ENCODE assay signal across 17 cellular contexts in the genomic region with DNA sequence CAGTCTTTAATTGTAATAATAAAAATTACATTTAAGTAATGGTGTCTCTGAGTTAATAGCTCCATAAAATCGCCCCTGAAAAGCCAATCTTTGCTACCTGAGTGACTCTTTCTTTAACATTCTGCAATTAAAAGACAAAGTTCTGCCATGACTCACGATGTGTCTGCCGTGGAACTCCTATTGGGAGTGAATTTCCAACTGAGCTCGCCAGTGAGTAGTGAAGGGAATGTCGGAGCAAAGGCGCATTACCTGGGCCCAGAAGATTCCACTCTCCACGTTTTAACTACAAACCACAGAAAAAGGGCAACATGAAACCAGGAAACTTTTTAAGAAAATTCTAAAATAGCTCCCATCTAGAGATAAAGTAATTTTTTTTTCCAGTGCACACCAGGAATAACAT. TPM values are rescaled to one million over a fixed set of nuclear protein-coding genes. Genes with fewer than 3 reads are reported as not detected.
DNase-seq lines count a peak whose midpoint lies in the region; ATAC-seq, FAIRE-seq and TF ChIP-seq lines count a peak whose summit lies in the region.
"Had no signal": no experiment of that assay in that cellular context is flagged by ENCODE, and none has a peak within 500 bp of the region (broad histone marks: within the 10 kb centered on the region; RNA-seq: fewer than 3 reads in every experiment).

No MANE protein-coding gene starts in this region.

- no peaks in the 10 kb centered on the region for H3K79me2 ChIP-seq in mesendoderm (ENCODE audit: control insufficient read depth, insufficient read depth, low read length)

- peaks cover 2% of the 10 kb centered on the region for H3K4me1 Mint-ChIP-seq in CD14-positive monocyte
- peaks cover 3% of the 10 kb centered on the region for H3K4me1 Mint-ChIP-seq in activated T-cell treated with anti-CD3 and anti-CD28 coated beads, Interleukin-2, amount 50 U/mL, for 4 hours (ENCODE audit: low read depth)

- H3K27me3 ChIP-seq in HUES48 (ENCODE audit: control insufficient read depth, insufficient read depth, low read length) = no peaks in the 10 kb centered on the region
- H3K27me3 ChIP-seq in esophagus muscularis mucosa = peaks cover 0 to 38% (median 16%) of the 10 kb centered on the region in 4 donors
- H3K27me3 ChIP-seq in mesendoderm (ENCODE audit: insufficient read depth, low read length, poor library complexity) = no peaks in the 10 kb centered on the region
- H3K27me3 ChIP-seq in small intestine (ENCODE audit: control insufficient read depth in 2 of 2, insufficient read depth in 2 of 2, low read length in 2 of 2) = no peaks in the 10 kb centered on the region
- H3K27me3 ChIP-seq: BLaER1 had no signal

- H3K23ac ChIP-seq in mesendoderm (ENCODE audit: low read length) = no peak overlapping the region

- no peak overlapping the region for H4K8ac ChIP-seq in mesendoderm (ENCODE audit: low read depth, low read length)

- no peak overlapping the region for H3K4ac ChIP-seq in mesendoderm (ENCODE audit: low read depth, low read length)

- H3K36me3 Mint-ChIP-seq in CD14-positive monocyte = no peaks in the 10 kb centered on the region
- H3K36me3 Mint-ChIP-seq in activated T-cell treated with anti-CD3 and anti-CD28 coated beads, Interleukin-2, amount 50 U/mL, for 4 hours (ENCODE audit: insufficient read depth) = no peaks in the 10 kb centered on the region
- H3K36me3 Mint-ChIP-seq: CD8-positive, alpha-beta T cell had no signal

- no peak overlapping the region for H3K4me2 ChIP-seq in mesendoderm (ENCODE audit: low read length)
- H3K4me2 ChIP-seq: BLaER1 had no signal

- no peak overlapping the region for H3K27ac Mint-ChIP-seq in CD14-positive monocyte
- H3K27ac Mint-ChIP-seq: CD8-positive, alpha-beta T cell had no signal

- TF ChIP-seq CTCF in esophagus muscularis mucosa (IDR thresholded peaks at IDR 0.05) (no peak), CD14-positive monocyte (IDR thresholded peaks at IDR 0.05) (no peak)

- H2BK120ac ChIP-seq in mesendoderm (ENCODE audit: low read depth, low read length) = no peak overlapping the region

- intact Hi-C loops in esophagus muscularis mucosa (cut with DNase I) = no loop called here
- intact Hi-C loops in CD14-positive monocyte (cut with micrococcal nuclease) = no loop called here

- H3K4me1 ChIP-seq in HUES48 (ENCODE audit: control insufficient read depth, insufficient read depth, low read length) (0 out of 2 replicates have a peak, but pooled peaks cover 2% of the 10 kb centered on the region), esophagus muscularis mucosa (peaks cover 7 to 13% (median 12%) of the 10 kb centered on the region in 4 donors), mesendoderm (ENCODE audit: control insufficient read depth, low read depth, low read length) (no peaks in the 10 kb centered on the region), small intestine (ENCODE audit: control insufficient read depth in 2 of 2, insufficient read depth in 1 of 2, low read depth in 1 of 2, low read length in 1 of 2) (peaks cover 0 to 2% of the 10 kb centered on the region in 2 donors)
- H3K4me1 ChIP-seq: HAP-1 had no signal

- no peak for FAIRE-seq in small intestine (lab: Jason Lieb, UNC)
- FAIRE-seq: GM12878 had no signal

- no peak overlapping the region for H3K18ac ChIP-seq in mesendoderm (ENCODE audit: low read length)

- H3K9me3 ChIP-seq in HUES48 (ENCODE audit: control insufficient read depth, insufficient read depth, low read length) (no peaks in the 10 kb centered on the region), esophagus muscularis mucosa (no peaks in the 10 kb centered on the region), small intestine (ENCODE audit: control insufficient read depth, low read depth) (no peaks in the 10 kb centered on the region)
- H3K9me3 ChIP-seq: HAP-1 had no signal

- peak; percentile 37 for DNase-seq in esophagus muscularis mucosa (ENCODE audit: extremely low spot score)
- peak; percentile 35 for DNase-seq in mesendoderm
- peak; percentile 16 for DNase-seq in small intestine
- no peak for DNase-seq in CD14-positive monocyte (ENCODE audit: low spot score)
- DNase-seq in activated T-cell treated with anti-CD3 and anti-CD28 coated beads, Interleukin-2, amount 50 U/mL, for 4 hours = no peak
- DNase-seq in SW480 (ENCODE audit: low spot score) = no peak
- DNase-seq in NCI-H82 treated with DMSO at 0.1 percent for 48 hours (lab: John Stamatoyannopoulos, UW; ENCODE audit: unreplicated experiment) = no peak
- DNase-seq: 8988T; CD8-positive, alpha-beta T cell; DMS 273 treated with DMSO at 0.1 percent for 48 hours; DMS53; DND-41 had no signal

- peaks cover 15 to 36% (median 20%) of the 10 kb centered on the region in 3 donors for H3K27me3 Mint-ChIP-seq in CD14-positive monocyte (ENCODE audit: low read depth in 3 of 3)
- peaks cover 27% of the 10 kb centered on the region for H3K27me3 Mint-ChIP-seq in activated T-cell treated with anti-CD3 and anti-CD28 coated beads, Interleukin-2, amount 50 U/mL, for 4 hours (ENCODE audit: low read depth)

- H3K9ac ChIP-seq in HUES48 (ENCODE audit: low read depth, low read length) = no peak overlapping the region
- H3K9ac ChIP-seq in mesendoderm (ENCODE audit: low read length) = no peak overlapping the region
- H3K9ac ChIP-seq: BLaER1, GM23248 had no signal

- peaks cover 0 to 6% (median 1%) of the 10 kb centered on the region in 7 donors for H3K9me3 Mint-ChIP-seq in CD14-positive monocyte
- no peaks in the 10 kb centered on the region for H3K9me3 Mint-ChIP-seq in activated T-cell treated with anti-CD3 and anti-CD28 coated beads, Interleukin-2, amount 50 U/mL, for 4 hours
- H3K9me3 Mint-ChIP-seq: CD8-positive, alpha-beta T cell had no signal

- H3K79me1 ChIP-seq in mesendoderm (ENCODE audit: low read length) = no peaks in the 10 kb centered on the region

- H3K56ac ChIP-seq in mesendoderm (ENCODE audit: low read length) = no peak overlapping the region

- ATAC-seq in activated T-cell treated with anti-CD3 and anti-CD28 coated beads, Interleukin-2, amount 50 U/mL, for 4 hours = no peak
- ATAC-seq: CD8-positive, alpha-beta T cell; GM12878 had no signal

- H3K27ac ChIP-seq in HUES48 (ENCODE audit: low read depth, low read length) = peak overlapping the region; percentile 59
- H3K27ac ChIP-seq in esophagus muscularis mucosa (replicated peaks in 1 of 4) = no peak overlapping the region
- no peak overlapping the region for H3K27ac ChIP-seq in mesendoderm (ENCODE audit: low read depth, low read length)
- no peak overlapping the region for H3K27ac ChIP-seq in small intestine (ENCODE audit: low read depth in 1 of 2, low read length in 1 of 2)
- H3K27ac ChIP-seq: BLaER1, GM23248 had no signal

- 83% methylated on average over 7 of the region's 7 CpGs for WGBS in esophagus muscularis mucosa
- WGBS in mesendoderm (ENCODE audit: extremely low coverage, insufficient coverage, low lambda C conversion rate) = no CpG with 5 or more reads among the region's 7 CpGs
- WGBS in small intestine, 3 donors = 59 to 75% (median 62%) methylated on average over 7 of the region's 7 CpGs

- H2BK5ac ChIP-seq in mesendoderm (ENCODE audit: low read length) = no peak overlapping the region

- no peak overlapping the region for H3K4me3 ChIP-seq in HUES48 (ENCODE audit: low read depth, low read length)
- H3K4me3 ChIP-seq in esophagus muscularis mucosa = no peak overlapping the region
- no peak overlapping the region for H3K4me3 ChIP-seq in mesendoderm (ENCODE audit: low read length)
- no peak overlapping the region for H3K4me3 ChIP-seq in small intestine (ENCODE audit: low read depth in 1 of 2, low read length in 2 of 2)
- H3K4me3 ChIP-seq: BLaER1, GM12878, GM23248, HAP-1 had no signal

- H2AK5ac ChIP-seq in mesendoderm (ENCODE audit: low read length) = no peak overlapping the region

- TF ChIP-seq EP300 in esophagus muscularis mucosa (IDR thresholded peaks at IDR 0.05) = no peak

- no peak overlapping the region for H3K4me3 Mint-ChIP-seq in CD14-positive monocyte
- no peak overlapping the region for H3K4me3 Mint-ChIP-seq in activated T-cell treated with anti-CD3 and anti-CD28 coated beads, Interleukin-2, amount 50 U/mL, for 4 hours
- H3K4me3 Mint-ChIP-seq: CD8-positive, alpha-beta T cell had no signal

- H4K5ac ChIP-seq in mesendoderm (ENCODE audit: low read length) = no peak overlapping the region

- H2BK15ac ChIP-seq in mesendoderm (replicated peaks; ENCODE audit: low read depth) = no peak overlapping the region

- no peak for TF ChIP-seq POLR2A in esophagus muscularis mucosa (IDR thresholded peaks at IDR 0.05; ENCODE audit: low read depth)

- H3K36me3 ChIP-seq in HUES48 (ENCODE audit: control insufficient read depth, insufficient read depth, low read length) (no peaks in the 10 kb centered on the region), esophagus muscularis mucosa (no peaks in the 10 kb centered on the region), mesendoderm (ENCODE audit: control insufficient read depth, insufficient read depth, low read length) (no peaks in the 10 kb centered on the region), small intestine (ENCODE audit: control insufficient read depth in 2 of 2, insufficient read depth in 2 of 2, low read length in 2 of 2) (no peaks in the 10 kb centered on the region)
- H3K36me3 ChIP-seq: BLaER1, HAP-1 had no signal

RNA-seq across cellular contexts. Expression of a gene that starts 36.9 kb away (rescaled TPM):
- total RNA-seq in esophagus muscularis mucosa = 1 to 10 TPM in 1 of 4 donors, under 1 TPM in 2, not detected in 1; 0.29 to 1.1 (median 0.83) TPM
- 1.7 TPM for polyA plus RNA-seq in mesendoderm (2013, experiment 1 of 2)
- 1.4 TPM for polyA plus RNA-seq in mesendoderm (2013, experiment 2 of 2)
- 1 to 10 TPM; 1.1 to 1.6 (median 1.1) TPM for polyA plus RNA-seq in small intestine
- under 1 TPM in 1 of 2 donors, not detected in 1; 0.13 TPM for polyA plus RNA-seq in CD14-positive monocyte
- total RNA-seq in activated T-cell treated with anti-CD3 and anti-CD28 coated beads, Interleukin-2, amount 50 U/mL, for 4 hours = under 1 TPM; 0.13 to 0.43 (median 0.24) TPM

Comparison
In these comparisons a context has a peak if more than half of its experiments do, and no peak if none do; other contexts are left out.
1. DNase-seq: peak in esophagus muscularis mucosa (single experiment), mesendoderm (single experiment) and small intestine (single experiment); none in CD14-positive monocyte (single experiment), activated T-cell treated with anti-CD3 and anti-CD28 coated beads, Interleukin-2, amount 50 U/mL, for 4 hours (single experiment), SW480 (single experiment) and NCI-H82 treated with DMSO at 0.1 percent for 48 hours (single experiment).